Comparison of ENCODE assay signal across 12 cellular contexts in the genomic region with DNA sequence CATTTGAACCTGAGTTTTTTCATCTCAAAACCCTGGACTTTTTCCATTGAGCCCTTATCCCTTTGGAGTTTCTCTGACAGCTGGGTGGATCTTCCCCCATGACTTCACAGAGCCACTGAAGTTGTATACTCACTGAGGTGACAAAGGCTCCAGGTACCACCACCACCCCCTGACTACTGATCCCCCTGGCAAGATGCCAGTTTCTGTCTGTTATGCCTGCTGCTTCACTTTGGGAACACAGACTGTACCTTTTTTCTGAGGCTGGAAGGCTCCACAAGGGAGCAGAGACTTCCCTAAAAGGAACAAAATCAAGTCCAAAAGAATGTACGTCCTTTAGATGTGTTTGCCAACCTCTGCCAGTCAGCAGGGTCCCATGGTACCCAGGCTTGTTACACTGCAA.
DNase-seq lines count a peak whose midpoint lies in the region; ATAC-seq and TF ChIP-seq lines count a peak whose summit lies in the region.
"Had no signal": no experiment of that assay in that cellular context is flagged by ENCODE, and none has a peak within 500 bp of the region (broad histone marks: within the 10 kb centered on the region; RNA-seq: fewer than 3 reads in every experiment).

No MANE protein-coding gene starts in this region.

- H2AFZ ChIP-seq in hepatocyte = no peak overlapping the region

- H3K27ac ChIP-seq in hepatocyte (peak overlapping the region; percentile 94), upper lobe of right lung (no peak overlapping the region)
- H3K27ac ChIP-seq: C4-2B had no signal

- H3K4me2 ChIP-seq in hepatocyte = peak overlapping the region; percentile 35

- H3K36me3 ChIP-seq in hepatocyte (replicated peaks; ENCODE audit: insufficient read depth, low read depth) (no peaks in the 10 kb centered on the region), upper lobe of right lung (no peaks in the 10 kb centered on the region)

- no peaks in the 10 kb centered on the region for H3K9me3 Mint-ChIP-seq in type B pancreatic cell
- no peaks in the 10 kb centered on the region for H3K9me3 Mint-ChIP-seq in stimulated activated effector memory CD8-positive, alpha-beta T cell treated with anti-CD3 and anti-CD28 coated beads, Interleukin-12 subunit alpha, Interleukin-12 subunit beta, amount 100 ng/mL, for 72 hours

- peaks cover 14% of the 10 kb centered on the region for H3K4me1 Mint-ChIP-seq in type B pancreatic cell (ENCODE audit: unreplicated experiment)
- no peaks in the 10 kb centered on the region for H3K4me1 Mint-ChIP-seq in stimulated activated effector memory CD8-positive, alpha-beta T cell treated with anti-CD3 and anti-CD28 coated beads, Interleukin-12 subunit alpha, Interleukin-12 subunit beta, amount 100 ng/mL, for 72 hours

- no peaks in the 10 kb centered on the region for H3K9me2 ChIP-seq in hepatocyte (replicated peaks; ENCODE audit: insufficient read depth)

- peak overlapping the region; percentile 23 for H3K27ac Mint-ChIP-seq in type B pancreatic cell
- no peak overlapping the region for H3K27ac Mint-ChIP-seq in stimulated activated effector memory CD8-positive, alpha-beta T cell treated with anti-CD3 and anti-CD28 coated beads, Interleukin-12 subunit alpha, Interleukin-12 subunit beta, amount 100 ng/mL, for 72 hours

- H3K9me3 ChIP-seq in hepatocyte (ENCODE audit: low read depth) = no peaks in the 10 kb centered on the region
- no peaks in the 10 kb centered on the region for H3K9me3 ChIP-seq in upper lobe of right lung

- no peaks in the 10 kb centered on the region for H3K27me3 ChIP-seq in hepatocyte
- H3K27me3 ChIP-seq in upper lobe of right lung = no peaks in the 10 kb centered on the region

- H3K79me2 ChIP-seq in hepatocyte = no peaks in the 10 kb centered on the region

- H3K4me3 ChIP-seq in hepatocyte (no peak overlapping the region), upper lobe of right lung (no peak overlapping the region)

- no peaks in the 10 kb centered on the region for H3K36me3 Mint-ChIP-seq in type B pancreatic cell
- no peaks in the 10 kb centered on the region for H3K36me3 Mint-ChIP-seq in stimulated activated effector memory CD8-positive, alpha-beta T cell treated with anti-CD3 and anti-CD28 coated beads, Interleukin-12 subunit alpha, Interleukin-12 subunit beta, amount 100 ng/mL, for 72 hours

- H3K4me1 ChIP-seq in hepatocyte (ENCODE audit: insufficient read depth) = peaks cover 26% of the 10 kb centered on the region
- H3K4me1 ChIP-seq in upper lobe of right lung = no peaks in the 10 kb centered on the region

- 75% methylated on average over 1 of the region's 1 CpG for WGBS in hepatocyte (ENCODE audit: low lambda C conversion rate, missing lambda C conversion rate)

- DNase-seq in NCI-H82 (lab: John Stamatoyannopoulos, UW) (peak; percentile 21), NCI-H82 treated with DMSO at 0.1 percent for 48 hours (lab: John Stamatoyannopoulos, UW; ENCODE audit: unreplicated experiment) (no peak), NCI-H2171 treated with DMSO at 0.1 percent for 48 hours (lab: John Stamatoyannopoulos, UW) (peak; percentile 44), hepatocyte (ENCODE audit: low spot score) (peak; percentile 39), type B pancreatic cell (ENCODE audit: extremely low spot score, unreplicated experiment) (no peak), upper lobe of right lung (no peak)
- no peak for DNase-seq in stimulated activated effector memory CD8-positive, alpha-beta T cell treated with anti-CD3 and anti-CD28 coated beads, Interleukin-12 subunit alpha, Interleukin-12 subunit beta, amount 100 ng/mL, for 72 hours (ENCODE audit: low spot score in 2 of 2)
- DNase-seq: NCI-H187; NK-92 treated with Interleukin-12 subunit alpha and Interleukin-12 subunit beta, amount 100 ng/mL, for 24 hours; SHP77 treated with DMSO at 0.1 percent for 48 hours had no signal

- no peak for TF ChIP-seq CTCF in hepatocyte (IDR thresholded peaks at IDR 0.05; ENCODE audit: poor library complexity)
- no peak for TF ChIP-seq CTCF in type B pancreatic cell (conservative IDR thresholded peaks at IDR 0.05)
- no peak for TF ChIP-seq CTCF in upper lobe of right lung (IDR thresholded peaks at IDR 0.05)

- no peaks in the 10 kb centered on the region for H3K27me3 Mint-ChIP-seq in type B pancreatic cell

- ATAC-seq in upper lobe of right lung (no peak), HG02798 (IDR thresholded peaks at IDR 0.05; ENCODE audit: poor library complexity, unreplicated experiment) (no peak)
- ATAC-seq in stimulated activated effector memory CD8-positive, alpha-beta T cell treated with anti-CD3 and anti-CD28 coated beads, Interleukin-12 subunit alpha, Interleukin-12 subunit beta, amount 100 ng/mL, for 72 hours = no peak

- no peaks in the 10 kb centered on the region for H4K20me1 ChIP-seq in hepatocyte (ENCODE audit: insufficient read depth, poor library complexity, severe bottlenecking)

- intact Hi-C loops in upper lobe of right lung (cut with DNase I) = no loop called here

- no peak overlapping the region for H3K4me3 Mint-ChIP-seq in type B pancreatic cell
- H3K4me3 Mint-ChIP-seq in stimulated activated effector memory CD8-positive, alpha-beta T cell treated with anti-CD3 and anti-CD28 coated beads, Interleukin-12 subunit alpha, Interleukin-12 subunit beta, amount 100 ng/mL, for 72 hours = no peak overlapping the region

Comparison
In these comparisons a context has a peak if more than half of its experiments do, and no peak if none do; other contexts are left out.
1. DNase-seq: peak in NCI-H82 (single experiment), NCI-H2171 treated with DMSO at 0.1 percent for 48 hours (single experiment) and hepatocyte (single experiment); none in NCI-H82 treated with DMSO at 0.1 percent for 48 hours (single experiment), type B pancreatic cell (single experiment), upper lobe of right lung (single experiment) and stimulated activated effector memory CD8-positive, alpha-beta T cell treated with anti-CD3 and anti-CD28 coated beads, Interleukin-12 subunit alpha, Interleukin-12 subunit beta, amount 100 ng/mL, for 72 hours (0 of 2).